In the genomic region with DNA sequence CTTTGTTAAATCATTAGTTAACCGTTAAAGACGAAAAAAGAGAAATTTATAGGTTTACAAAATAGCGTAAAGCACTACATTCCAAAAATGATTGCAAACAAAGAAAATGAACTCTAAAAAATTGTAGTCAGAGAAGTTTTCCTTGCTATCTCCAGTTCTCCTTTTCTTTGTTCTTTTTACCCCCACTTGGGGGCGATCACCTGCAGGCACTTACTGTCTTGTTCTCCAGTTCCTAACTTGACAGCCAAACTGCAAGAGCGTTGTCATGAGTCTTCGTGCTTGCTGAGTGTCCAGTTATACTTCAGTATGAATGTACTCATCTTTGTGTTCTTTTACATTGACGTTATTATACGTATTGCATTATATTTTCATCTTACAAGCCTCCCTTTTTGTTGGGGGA, we compare ENCODE assay signal across 11 cellular contexts. TPM values are rescaled to one million over a fixed set of nuclear protein-coding genes. Genes with fewer than 3 reads are reported as not detected.
A peak's percentile ranks its signal among the peaks of the same experiment; 100 is the strongest.
DNase-seq lines count a peak whose midpoint lies in the region; ATAC-seq and TF ChIP-seq lines count a peak whose summit lies in the region.
"Had no signal": no experiment of that assay in that cellular context is flagged by ENCODE, and none has a peak within 500 bp of the region (broad histone marks: within the 10 kb centered on the region; RNA-seq: fewer than 3 reads in every experiment).

No MANE protein-coding gene starts in this region.

- CTCF ChIA-PET in Calu3 (lab: Charles Lee) = no interaction called here

- H3K27me3 Mint-ChIP-seq in Calu3 (ENCODE audit: unreplicated experiment) (no peaks in the 10 kb centered on the region), HFFc6 (ENCODE audit: insufficient read depth) (peaks cover 3% of the 10 kb centered on the region), T-helper 17 cell (no peaks in the 10 kb centered on the region)

- intact Hi-C loops in Calu3 (cut with micrococcal nuclease; ENCODE audit: unreplicated experiment) = no loop called here

- no peak overlapping the region for H3K27ac Mint-ChIP-seq in Calu3 (ENCODE audit: unreplicated experiment)
- H3K27ac Mint-ChIP-seq in HFFc6 = no peak overlapping the region
- peak overlapping the region; percentile 56 for H3K27ac Mint-ChIP-seq in T-helper 17 cell
- H3K27ac Mint-ChIP-seq in activated naive CD4-positive, alpha-beta T cell treated with anti-CD3 and anti-CD28 coated beads, Interleukin-2, amount 50 U/mL, for 72 hours = no peak overlapping the region

- H3K4me3 Mint-ChIP-seq in Calu3 (ENCODE audit: low read depth, unreplicated experiment) (no peak overlapping the region), HFFc6 (no peak overlapping the region), T-helper 17 cell (no peak overlapping the region)

- H3K36me3 Mint-ChIP-seq in Calu3 (ENCODE audit: insufficient read depth, unreplicated experiment) (peaks cover 86% of the 10 kb centered on the region), HFFc6 (ENCODE audit: low read depth) (peaks cover 69% of the 10 kb centered on the region), T-helper 17 cell (ENCODE audit: low read depth) (peaks cover 22% of the 10 kb centered on the region)
- H3K36me3 Mint-ChIP-seq in activated naive CD4-positive, alpha-beta T cell treated with anti-CD3 and anti-CD28 coated beads, Interleukin-2, amount 50 U/mL, for 72 hours = peaks cover 22 to 77% of the 10 kb centered on the region in 2 donors

- H3K9me3 Mint-ChIP-seq in Calu3 (ENCODE audit: low read depth, unreplicated experiment) (peaks cover 3% of the 10 kb centered on the region), HFFc6 (peaks cover 5% of the 10 kb centered on the region)
- peaks cover 4 to 9% of the 10 kb centered on the region in 2 donors for H3K9me3 Mint-ChIP-seq in activated naive CD4-positive, alpha-beta T cell treated with anti-CD3 and anti-CD28 coated beads, Interleukin-2, amount 50 U/mL, for 72 hours

- peak; percentile 25 for TF ChIP-seq CTCF in Calu3 (IDR thresholded peaks at IDR 0.05; ENCODE audit: unreplicated experiment)
- peak; percentile 65 for TF ChIP-seq CTCF in HFFc6 (IDR thresholded peaks at IDR 0.05)

- DNase-seq in Calu3 (peak; percentile 37), HFFc6 (no peak), T-helper 17 cell (no peak), kidney tubule cell (ENCODE audit: low spot score) (peak; percentile 18), NOMO-1 (lab: John Stamatoyannopoulos, UW; ENCODE audit: unreplicated experiment in 2 of 2) (no peak)
- no peak for DNase-seq in activated naive CD4-positive, alpha-beta T cell treated with anti-CD3 and anti-CD28 coated beads, Interleukin-2, amount 50 U/mL, for 72 hours (ENCODE audit: low spot score in 2 of 2)
- DNase-seq: mesenchymal stem cell; NCI-H524 treated with DMSO at 0.1 percent for 48 hours; stimulated activated CD4-positive, alpha-beta T cell treated with anti-CD3 and anti-CD28 coated beads, Interleukin-4, amount 100 ng/mL, for 24 hours had no signal

- H3K9me3 ChIP-seq in T-helper 17 cell (ENCODE audit: control insufficient read depth, low read length, poor library complexity, severe bottlenecking) = peaks cover 6% of the 10 kb centered on the region

- H3K4me1 Mint-ChIP-seq in Calu3 (ENCODE audit: low read depth, unreplicated experiment) (no peaks in the 10 kb centered on the region), HFFc6 (ENCODE audit: low read depth) (peaks cover 18% of the 10 kb centered on the region; the same call in 1 of the 2 replicates), T-helper 17 cell (peaks cover 23% of the 10 kb centered on the region)

- no TSS peak for BruUV-seq in Calu3 (replicated peaks; lab: Mats Ljungman, UMichigan)

- ATAC-seq in T-helper 17 cell = no peak
- ATAC-seq in HG02852 (IDR thresholded peaks at IDR 0.05; ENCODE audit: unreplicated experiment) = no peak
- ATAC-seq in activated naive CD4-positive, alpha-beta T cell treated with anti-CD3 and anti-CD28 coated beads, Interleukin-2, amount 50 U/mL, for 72 hours = no peak
- no peak for ATAC-seq in GM18867 (IDR thresholded peaks at IDR 0.05; ENCODE audit: unreplicated experiment)

RNA-seq across cellular contexts. Expression of a gene that starts 54.5 kb away (rescaled TPM):
- 127 and 140 TPM in 2 replicates for total RNA-seq in Calu3 (2022)
- total RNA-seq in HFFc6 (2021; fragmentation: NEBNext Ultra II Directional; extraction: Animal tissue kit (Norgen Biotek cat#: 25700)) = 10 to 100 TPM; 47.5 to 65.3 (median 57.2) TPM
- 100 to 1,000 TPM; 505 to 520 TPM for total RNA-seq in T-helper 17 cell
- total RNA-seq in activated naive CD4-positive, alpha-beta T cell treated with anti-CD3 and anti-CD28 coated beads, Interleukin-2, amount 50 U/mL, for 72 hours = 100 to 1,000 TPM; 187 to 214 TPM

Comparison
In these comparisons a context has a peak if more than half of its experiments do, and no peak if none do; other contexts are left out.
1. DNase-seq: peak in Calu3 (single experiment) and kidney tubule cell (single experiment); none in HFFc6 (single experiment), T-helper 17 cell (0 of 3), activated naive CD4-positive, alpha-beta T cell treated with anti-CD3 and anti-CD28 coated beads, Interleukin-2, amount 50 U/mL, for 72 hours (0 of 2) and NOMO-1 (0 of 2).